ENCODE assay signal across 19 cellular contexts in genomic region chr10:86871563-86872183, GRCh38.
DNase-seq lines count a peak whose midpoint lies in the region; ATAC-seq and TF ChIP-seq lines count a peak whose summit lies in the region.
"Had no signal": no experiment of that assay in that cellular context is flagged by ENCODE, and none has a peak within 500 bp of the region (broad histone marks: within the 10 kb centered on the region; RNA-seq: fewer than 3 reads in every experiment).

No MANE protein-coding gene starts in this region.

- H3K9me3 ChIP-seq in left ventricle myocardium inferior (replicated peaks), result no peaks in the 10 kb centered on the region
- H3K9me3 ChIP-seq in Panc1 (ENCODE audit: control insufficient read depth, insufficient read depth, low read depth, low read length), result no peaks in the 10 kb centered on the region

- H3K4me3 ChIP-seq in left ventricle myocardium inferior (no peak overlapping the region), Panc1 (ENCODE audit: low read depth in 2 of 2, low read length in 2 of 2) (no peak overlapping the region), dorsolateral prefrontal cortex (no peak overlapping the region)

- H3K27me3 Mint-ChIP-seq in type B pancreatic cell, result no peaks in the 10 kb centered on the region
- H3K27me3 Mint-ChIP-seq: stimulated activated naive CD8-positive, alpha-beta T cell treated with anti-CD3 and anti-CD28 coated beads, Interleukin-15, amount 100 ng/mL, for 72 hours had no signal

- H3K36me3 Mint-ChIP-seq in type B pancreatic cell, result peaks cover 7% of the 10 kb centered on the region

- no peak overlapping the region for H3K27ac ChIP-seq in left ventricle myocardium inferior (replicated peaks)
- H3K27ac ChIP-seq in Panc1 (ENCODE audit: low read length), result no peak overlapping the region
- peak overlapping the region in 1 of 59 donors; percentile 9 for H3K27ac ChIP-seq in dorsolateral prefrontal cortex
- H3K27ac ChIP-seq: VCaP had no signal

- H3K4me1 Mint-ChIP-seq in type B pancreatic cell (ENCODE audit: unreplicated experiment), result peaks cover 43% of the 10 kb centered on the region
- H3K4me1 Mint-ChIP-seq: stimulated activated naive CD8-positive, alpha-beta T cell treated with anti-CD3 and anti-CD28 coated beads, Interleukin-15, amount 100 ng/mL, for 72 hours had no signal

- intact Hi-C loops in Right ventricle myocardium superior (cut with DNase I) (no loop called here), left ventricle myocardium inferior (cut with micrococcal nuclease) (no loop called here), Panc1 (cut with micrococcal nuclease; ENCODE audit: unreplicated experiment) (no loop called here), dorsolateral prefrontal cortex (cut with DNase I) (no loop called here)

- TF ChIP-seq CTCF in left ventricle myocardium inferior (IDR thresholded peaks at IDR 0.05; ENCODE audit: borderline replicate concordance) (no peak), Panc1 (IDR thresholded peaks at IDR 0.05) (no peak), type B pancreatic cell (conservative IDR thresholded peaks at IDR 0.05) (no peak), dorsolateral prefrontal cortex (IDR thresholded peaks at IDR 0.05 in 54 of 56, conservative IDR thresholded peaks at IDR 0.05 in 2 of 56; ENCODE audit: low read depth in 1 of 56, partially characterized antibody in 56 of 56) (no peak)

- peak overlapping the region; percentile 66 for H3K27ac Mint-ChIP-seq in type B pancreatic cell
- H3K27ac Mint-ChIP-seq: activated CD8-positive, alpha-beta T cell treated with anti-CD3 and anti-CD28 coated beads, Interleukin-2, amount 10 ng/mL, durations not matched to agents 7 days and 5 days; activated T-helper 1 cell treated with anti-CD3 and anti-CD28 coated beads, Interleukin-12 subunit alpha, Interleukin-12 subunit beta, Interleukin-2, Interleukin-4 antibody, amounts not matched to agents 30 ng/mL and 10 ng/mL and 1 ng/mL, durations not matched to agents 14 hours and 24 hours and 36 hours; CD8-positive, alpha-beta T cell; stimulated activated naive CD8-positive, alpha-beta T cell treated with anti-CD3 and anti-CD28 coated beads, Interleukin-15, amount 100 ng/mL, for 72 hours had no signal

- H3K4me3 Mint-ChIP-seq in type B pancreatic cell, result no peak overlapping the region
- H3K4me3 Mint-ChIP-seq: activated CD8-positive, alpha-beta T cell treated with anti-CD3 and anti-CD28 coated beads, Interleukin-2, amount 10 ng/mL, durations not matched to agents 7 days and 5 days; activated T-helper 1 cell treated with anti-CD3 and anti-CD28 coated beads, Interleukin-12 subunit alpha, Interleukin-12 subunit beta, Interleukin-2, Interleukin-4 antibody, amounts not matched to agents 30 ng/mL and 10 ng/mL and 1 ng/mL, durations not matched to agents 14 hours and 24 hours and 36 hours; CD8-positive, alpha-beta T cell; stimulated activated naive CD8-positive, alpha-beta T cell treated with anti-CD3 and anti-CD28 coated beads, Interleukin-15, amount 100 ng/mL, for 72 hours had no signal

- DNase-seq in Right ventricle myocardium superior (no peak), left ventricle myocardium inferior (no peak), Panc1 (ENCODE audit: low read depth, low spot score) (no peak), islet precursor cell (peak; percentile 85), type B pancreatic cell (ENCODE audit: extremely low spot score, unreplicated experiment) (no peak), dorsolateral prefrontal cortex (no peak), NCI-H1694 (lab: John Stamatoyannopoulos, UW) (no peak)
- DNase-seq in stimulated activated CD4-positive, alpha-beta T cell treated with anti-CD3 and anti-CD28 coated beads, Interleukin-4, amount 100 ng/mL, for 1 hour, result no peak
- DNase-seq: activated CD8-positive, alpha-beta T cell treated with anti-CD3 and anti-CD28 coated beads, Interleukin-2, amount 10 ng/mL, durations not matched to agents 7 days and 5 days; caudate nucleus; CD8-positive, alpha-beta T cell; HCEC 1CT; MV-4-11; NCI-H2107; NCI-H774; RPMI8226; stimulated activated naive CD8-positive, alpha-beta T cell treated with anti-CD3 and anti-CD28 coated beads, Interleukin-15, amount 100 ng/mL, for 72 hours had no signal

- H3K36me3 ChIP-seq in left ventricle myocardium inferior, result peaks cover 3% of the 10 kb centered on the region
- no peaks in the 10 kb centered on the region; the same call in 1 of the 2 replicates for H3K36me3 ChIP-seq in Panc1 (ENCODE audit: control insufficient read depth, insufficient read depth, low read length)

- H3K4me1 ChIP-seq in left ventricle myocardium inferior, result peaks cover 49% of the 10 kb centered on the region
- H3K4me1 ChIP-seq in Panc1 (ENCODE audit: control insufficient read depth, insufficient read depth, low read length), result peaks cover 7% of the 10 kb centered on the region

- in situ Hi-C loops in Panc1 (cut with HindIII; ENCODE audit: low pct_unique_long_range_greater_than_20kb, low sequenced_read_pairs), result no loop called here

- ATAC-seq in Right ventricle myocardium superior (ENCODE audit: poor library complexity) (peak; percentile 74), Panc1 (0 out of 2 replicates have a peak, but pooled peaks have one; percentile 45)
- ATAC-seq: activated CD8-positive, alpha-beta T cell treated with anti-CD3 and anti-CD28 coated beads, Interleukin-2, amount 10 ng/mL, durations not matched to agents 7 days and 5 days; CD8-positive, alpha-beta T cell; stimulated activated naive CD8-positive, alpha-beta T cell treated with anti-CD3 and anti-CD28 coated beads, Interleukin-15, amount 100 ng/mL, for 72 hours had no signal

- CTCF ChIA-PET in Panc1 (lab: Charles Lee), result no interaction called here

- no TSS peak for BruUV-seq in Panc1 (replicated peaks; lab: Mats Ljungman, UMichigan)

- peaks cover 4% of the 10 kb centered on the region for H3K9me3 Mint-ChIP-seq in type B pancreatic cell
- H3K9me3 Mint-ChIP-seq: activated T-helper 1 cell treated with anti-CD3 and anti-CD28 coated beads, Interleukin-12 subunit alpha, Interleukin-12 subunit beta, Interleukin-2, Interleukin-4 antibody, amounts not matched to agents 30 ng/mL and 10 ng/mL and 1 ng/mL, durations not matched to agents 14 hours and 24 hours and 36 hours; CD8-positive, alpha-beta T cell; stimulated activated naive CD8-positive, alpha-beta T cell treated with anti-CD3 and anti-CD28 coated beads, Interleukin-15, amount 100 ng/mL, for 72 hours had no signal

- POLR2A ChIA-PET in Panc1 (lab: Charles Lee), result no interaction called here

- no peaks in the 10 kb centered on the region for H3K27me3 ChIP-seq in left ventricle myocardium inferior (ENCODE audit: low read depth)
- H3K27me3 ChIP-seq in Panc1 (ENCODE audit: control insufficient read depth, insufficient read depth, low read length), result no peaks in the 10 kb centered on the region
- H3K27me3 ChIP-seq in dorsolateral prefrontal cortex, result no peaks in the 10 kb centered on the region
